Comparison of ENCODE assay signal across 8 cellular contexts in the genomic region with DNA sequence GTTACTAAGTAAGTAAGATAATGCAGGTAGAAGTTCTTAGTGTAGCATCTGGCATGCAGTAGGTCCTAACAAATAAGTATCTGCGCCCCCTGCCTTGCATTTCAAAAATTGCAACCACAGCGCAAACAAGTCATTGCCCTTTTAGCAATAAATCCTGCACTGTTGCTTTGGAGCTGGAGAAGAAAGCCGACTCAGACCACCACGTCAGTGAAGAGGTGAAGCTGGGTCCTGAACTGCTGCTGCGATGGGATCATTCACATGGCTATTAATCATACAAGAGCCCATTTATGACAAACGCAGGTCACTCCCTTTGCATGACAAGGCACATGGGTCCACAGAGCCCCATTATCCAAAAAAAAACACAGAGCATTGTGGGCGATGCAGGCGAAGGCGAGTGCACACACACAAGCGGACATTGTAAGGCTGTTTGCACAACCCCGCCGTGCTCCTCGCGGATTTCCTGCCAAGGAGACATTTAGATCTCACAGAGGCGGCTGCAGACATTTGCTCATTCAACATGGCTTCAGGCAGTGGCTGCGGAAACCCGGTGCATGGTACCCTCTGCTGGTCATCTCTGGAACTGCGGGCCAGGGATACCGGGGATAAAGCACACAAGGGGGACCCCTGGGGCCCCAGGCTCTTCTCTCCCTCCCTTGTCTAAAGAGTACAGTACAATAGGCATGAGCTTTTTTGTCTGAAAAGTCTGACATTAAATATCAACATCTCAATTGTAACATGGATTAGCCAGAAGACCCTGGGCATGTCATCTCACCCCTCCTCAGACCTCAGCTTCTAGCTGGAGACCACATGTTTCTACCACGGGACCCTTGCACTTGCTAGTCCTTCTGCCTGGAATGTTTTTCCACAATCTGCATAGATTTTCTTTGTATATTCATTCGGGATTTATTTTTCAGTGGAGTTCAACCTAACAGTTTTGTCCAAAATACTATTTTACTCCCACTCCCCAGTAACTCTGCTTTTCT. TPM values are rescaled to one million over a fixed set of nuclear protein-coding genes. Genes with fewer than 3 reads are reported as not detected.
DNase-seq lines count a peak whose midpoint lies in the region; ATAC-seq and TF ChIP-seq lines count a peak whose summit lies in the region.

No MANE protein-coding gene starts in this region.

- H3K27me3 ChIP-seq in foreskin keratinocyte (no peaks in the 10 kb centered on the region), neural progenitor cell (no peaks in the 10 kb centered on the region)

- peak overlapping the region; percentile 66 for H3K4me3 ChIP-seq in neural progenitor cell

- H3K9ac ChIP-seq in neural progenitor cell, result no peak overlapping the region

- H3K4me2 ChIP-seq in neural progenitor cell, result peak overlapping the region; percentile 95

- no peaks in the 10 kb centered on the region for H3K9me3 Mint-ChIP-seq in neural progenitor cell

- peaks cover under 1% of the 10 kb centered on the region for H3K27me3 Mint-ChIP-seq in neural progenitor cell (ENCODE audit: insufficient read depth, low read depth)

- no peaks in the 10 kb centered on the region for H3K36me3 ChIP-seq in neural progenitor cell

- H3K4me1 Mint-ChIP-seq in neural progenitor cell, result peaks cover 17% of the 10 kb centered on the region

- ATAC-seq in GM21786 (IDR thresholded peaks at IDR 0.05; ENCODE audit: unreplicated experiment), result peak; percentile 90
- ATAC-seq in foreskin keratinocyte, result peak; percentile 80

- no peaks in the 10 kb centered on the region for H3K36me3 Mint-ChIP-seq in neural progenitor cell

- DNase-seq in EH (ENCODE audit: low read depth), result peak; percentile 68
- DNase-seq in KG1 (lab: John Stamatoyannopoulos, UW), result peak; percentile 78
- peak; percentile 69 for DNase-seq in RPMI7951 (ENCODE audit: low read depth)
- DNase-seq in activated T-helper 9 cell treated with anti-CD3 and anti-CD28 coated beads, Interleukin-2, amount 50 U/mL, for 16 hours (ENCODE audit: low read depth), result peak; percentile 60
- DNase-seq in foreskin keratinocyte, result peak; percentile 26 to 60
- peak; percentile 86 for DNase-seq in neural progenitor cell (ENCODE audit: low spot score)
- DNase-seq in stromal cell of bone marrow (ENCODE audit: low read depth), result peak; percentile 63

- no peaks in the 10 kb centered on the region for H3K4me1 ChIP-seq in foreskin keratinocyte
- H3K4me1 ChIP-seq in neural progenitor cell, result peaks cover 5% of the 10 kb centered on the region

- no peaks in the 10 kb centered on the region for H3F3A ChIP-seq in neural progenitor cell (ENCODE audit: low read depth)

- H2AFZ ChIP-seq in neural progenitor cell (replicated peaks), result peak overlapping the region; percentile 100

- H3K9me3 ChIP-seq in neural progenitor cell (ENCODE audit: low read depth), result no peaks in the 10 kb centered on the region

- H4K20me1 ChIP-seq in neural progenitor cell (ENCODE audit: low read depth), result no peaks in the 10 kb centered on the region

- H3K4me3 Mint-ChIP-seq in neural progenitor cell, result peak overlapping the region; percentile 88

- H3K27ac Mint-ChIP-seq in neural progenitor cell, result no peak overlapping the region

- TF ChIP-seq CTCF in foreskin keratinocyte (conservative IDR thresholded peaks at IDR 0.05) (peak; percentile 85), neural progenitor cell (IDR thresholded peaks at IDR 0.05) (peak; percentile 80)

- no peaks in the 10 kb centered on the region for H3K79me2 ChIP-seq in neural progenitor cell (ENCODE audit: low read depth)

- H3K27ac ChIP-seq in foreskin keratinocyte, result no peak overlapping the region
- H3K27ac ChIP-seq in neural progenitor cell, result no peak overlapping the region

RNA-seq across cellular contexts. Expression of gene CYRIA, which starts 56.7 kb away (rescaled TPM):
- total RNA-seq in RPMI7951 (2014; rRNA removed; shearing (Covaris generic)), result 0.12 and 0.20 TPM in 2 replicates
- total RNA-seq in foreskin keratinocyte (0.10 and 0.14 TPM in 2 replicates), neural progenitor cell (ENCODE audit: low replicate concordance) (0.81 and 1.0 TPM in 2 replicates)
- polyA plus RNA-seq in foreskin keratinocyte, result 0.04 and 0.22 TPM in 2 replicates
